ENCODE assay signal across 8 cellular contexts in genomic region chr16:3364774-3365427, GRCh38. TPM values are rescaled to one million over a fixed set of nuclear protein-coding genes. Genes with fewer than 3 reads are reported as not detected.
DNase-seq lines count a peak whose midpoint lies in the region; ATAC-seq, FAIRE-seq and TF ChIP-seq lines count a peak whose summit lies in the region.

No MANE protein-coding gene starts in this region.

- intact Hi-C loops in head of caudate nucleus (cut with DNase I) = no loop called here

- H3K4me3 Mint-ChIP-seq in activated naive CD4-positive, alpha-beta T cell treated with anti-CD3 and anti-CD28 coated beads, Interleukin-2, amount 50 U/mL, for 24 hours = peak overlapping the region; percentile 89

- H3K36me3 ChIP-seq in GM06990 (ENCODE audit: control insufficient read depth, insufficient read depth, low read length) = no peaks in the 10 kb centered on the region

- peaks cover 16% of the 10 kb centered on the region for H3K4me1 Mint-ChIP-seq in activated naive CD4-positive, alpha-beta T cell treated with anti-CD3 and anti-CD28 coated beads, Interleukin-2, amount 50 U/mL, for 24 hours

- H3K27me3 Mint-ChIP-seq in activated naive CD4-positive, alpha-beta T cell treated with anti-CD3 and anti-CD28 coated beads, Interleukin-2, amount 50 U/mL, for 24 hours = peaks cover 8% of the 10 kb centered on the region

- DNase-seq in GM06990 (ENCODE audit: extremely low read depth, insufficient read length) = peak; percentile 82
- DNase-seq in SK-N-DZ (ENCODE audit: low spot score) = peak; percentile 99
- peak; percentile 83 to 98 (median 93) for DNase-seq in head of caudate nucleus
- peak; percentile 83 for DNase-seq in renal cortical epithelial cell (ENCODE audit: low read depth)
- peak; percentile 98 for DNase-seq in urothelium cell line (ENCODE audit: low spot score)

- ATAC-seq in HG03565 (IDR thresholded peaks at IDR 0.05; ENCODE audit: unreplicated experiment) (peak; percentile 54), HG02870 (IDR thresholded peaks at IDR 0.05; ENCODE audit: unreplicated experiment) (no peak)

- peak; percentile 97 for FAIRE-seq in urothelium cell line (lab: Jason Lieb, UNC)

- no peaks in the 10 kb centered on the region for H3K9me3 Mint-ChIP-seq in activated naive CD4-positive, alpha-beta T cell treated with anti-CD3 and anti-CD28 coated beads, Interleukin-2, amount 50 U/mL, for 24 hours

- peak overlapping the region; percentile 88 for H3K27ac Mint-ChIP-seq in activated naive CD4-positive, alpha-beta T cell treated with anti-CD3 and anti-CD28 coated beads, Interleukin-2, amount 50 U/mL, for 24 hours

- peak overlapping the region; percentile 62 for H3K4me3 ChIP-seq in GM06990 (replicated peaks; ENCODE audit: low read depth, low read length)

- H3K27me3 ChIP-seq in GM06990 (replicated peaks; ENCODE audit: control insufficient read depth, insufficient read depth, low read length) = no peaks in the 10 kb centered on the region

- TF ChIP-seq CTCF in GM06990 (IDR thresholded peaks at IDR 0.05; ENCODE audit: insufficient read depth, low read length, poor library complexity, severe bottlenecking) = no peak

- peaks cover 10% of the 10 kb centered on the region for H3K36me3 Mint-ChIP-seq in activated naive CD4-positive, alpha-beta T cell treated with anti-CD3 and anti-CD28 coated beads, Interleukin-2, amount 50 U/mL, for 24 hours

RNA-seq across cellular contexts. Expression of gene OR2C1, which starts 9.2 kb away (rescaled TPM):
- polyA plus RNA-seq in SK-N-DZ (2014; cell fraction: cytosol; rRNA removed) = 0.20 TPM in 1 of 2 replicates, not detected in the other
- polyA plus RNA-seq in SK-N-DZ (2014; cell fraction: nucleus; rRNA removed) = not detected in 2 replicates
- total RNA-seq in renal cortical epithelial cell = 0.15 TPM in 1 of 2 replicates, not detected in the other

RNA-seq across cellular contexts. Expression of gene ZSCAN32, which starts 35.9 kb away (rescaled TPM):
- 15.7 and 20.2 TPM in 2 replicates for polyA plus RNA-seq in SK-N-DZ (2014; cell fraction: cytosol; rRNA removed)
- polyA plus RNA-seq in SK-N-DZ (2014; cell fraction: nucleus; rRNA removed) = 19.9 and 23.0 TPM in 2 replicates
- 20.5 and 20.7 TPM in 2 replicates for total RNA-seq in renal cortical epithelial cell

RNA-seq across cellular contexts. Expression of gene ZNF174, which starts 36.1 kb away (rescaled TPM):
- polyA plus RNA-seq in SK-N-DZ (2014; cell fraction: cytosol; rRNA removed) = 12.0 and 13.4 TPM in 2 replicates
- polyA plus RNA-seq in SK-N-DZ (2014; cell fraction: nucleus; rRNA removed) = 8.6 and 17.7 TPM in 2 replicates
- total RNA-seq in renal cortical epithelial cell = 2.8 and 7.0 TPM in 2 replicates

RNA-seq across cellular contexts. Expression of gene ZNF75A, which starts 59.6 kb away (rescaled TPM):
- 30.6 and 35.1 TPM in 2 replicates for polyA plus RNA-seq in SK-N-DZ (2014; cell fraction: cytosol; rRNA removed)
- polyA plus RNA-seq in SK-N-DZ (2014; cell fraction: nucleus; rRNA removed) = 34.6 and 41.7 TPM in 2 replicates
- total RNA-seq in renal cortical epithelial cell = 8.5 and 28.2 TPM in 2 replicates

RNA-seq across cellular contexts. Expression of gene TIGD7, which starts 59.7 kb away (rescaled TPM):
- 9.6 and 10.4 TPM in 2 replicates for polyA plus RNA-seq in SK-N-DZ (2014; cell fraction: cytosol; rRNA removed)
- polyA plus RNA-seq in SK-N-DZ (2014; cell fraction: nucleus; rRNA removed) = 7.1 and 7.9 TPM in 2 replicates
- total RNA-seq in renal cortical epithelial cell = 3.1 and 4.9 TPM in 2 replicates
